In genomic region chr9:133842174-133842573, GRCh38 we compare ENCODE assay signal across 16 cellular contexts.
DNase-seq lines count a peak whose midpoint lies in the region; ATAC-seq, FAIRE-seq and TF ChIP-seq lines count a peak whose summit lies in the region.
"Had no signal": no experiment of that assay in that cellular context is flagged by ENCODE, and none has a peak within 500 bp of the region (broad histone marks: within the 10 kb centered on the region; RNA-seq: fewer than 3 reads in every experiment).

No MANE protein-coding gene starts in this region.

- peak overlapping the region; percentile 2 for H3K4me2 ChIP-seq in skeletal muscle satellite cell (ENCODE audit: low read length)
- H3K4me2 ChIP-seq: PC-9 had no signal

- H3K9ac ChIP-seq in kidney (ENCODE audit: low read length in 2 of 2) (no peak overlapping the region), skeletal muscle satellite cell (ENCODE audit: low read depth, low read length) (no peak overlapping the region)

- H3K4me3 ChIP-seq in kidney (ENCODE audit: low read length in 2 of 2): no peak overlapping the region
- H3K4me3 ChIP-seq in skeletal muscle satellite cell (ENCODE audit: low read length): no peak overlapping the region
- H3K4me3 ChIP-seq: GM12878, PC-9 had no signal

- no peaks in the 10 kb centered on the region for H3K36me3 ChIP-seq in kidney (ENCODE audit: control insufficient read depth in 1 of 2, insufficient read depth in 2 of 2, low read length in 2 of 2)
- H3K36me3 ChIP-seq in skeletal muscle satellite cell (ENCODE audit: insufficient read depth, low read length): no peaks in the 10 kb centered on the region

- H3K4me1 ChIP-seq in kidney (ENCODE audit: control insufficient read depth in 1 of 2, insufficient read depth in 1 of 2, low read depth in 1 of 2, low read length in 2 of 2) (peaks cover 0 to 14% of the 10 kb centered on the region in 2 donors), skeletal muscle satellite cell (ENCODE audit: control insufficient read depth, insufficient read depth, low read length) (peaks cover 25% of the 10 kb centered on the region)

- in situ Hi-C loops in KBM-7 (cut with MboI; ENCODE audit: low pct_unique_long_range_greater_than_20kb, low sequenced_read_pairs): no loop called here

- DNase-seq in NCI-H2196 treated with DMSO at 0.1 percent for 48 hours (lab: John Stamatoyannopoulos, UW; ENCODE audit: unreplicated experiment) (peak; percentile 76), kidney (peak; percentile 72), ureter (ENCODE audit: low spot score) (no peak), KBM-7 (no peak)
- DNase-seq: activated CD8-positive, alpha-beta memory T cell treated with anti-CD3 and anti-CD28 coated beads, Interleukin-2, amount 50 U/mL, for 4 hours; C1 segment of cervical spinal cord; naive B cell; NCI-H226; PC-9; stimulated activated CD4-positive, alpha-beta T cell treated with anti-CD3 and anti-CD28 coated beads, Interleukin-2, amount 100 ng/mL, for 24 hours; SW 1271 had no signal

- intact Hi-C loops in kidney (cut with DNase I): no loop called here

- peak; percentile 35; the same call in 1 of the 2 replicates for TF ChIP-seq RAD21 in Ishikawa (IDR thresholded peaks at IDR 0.05; ENCODE audit: low read depth)

- no peak for TF ChIP-seq CTCF in kidney (IDR thresholded peaks at IDR 0.05; ENCODE audit: borderline replicate concordance, extremely low read depth, insufficient read depth)

- H3K9me3 ChIP-seq in kidney (ENCODE audit: control insufficient read depth in 1 of 2, low read length in 2 of 2) (no peaks in the 10 kb centered on the region), skeletal muscle satellite cell (replicated peaks; ENCODE audit: low read length) (no peaks in the 10 kb centered on the region)

- TF ChIP-seq EP300 in Ishikawa (IDR thresholded peaks at IDR 0.05; ENCODE audit: borderline replicate concordance): no peak

- ATAC-seq in GM19324 (IDR thresholded peaks at IDR 0.05; ENCODE audit: low FRiP score, unreplicated experiment): no peak
- ATAC-seq: activated naive CD4-positive, alpha-beta T cell treated with anti-CD3 and anti-CD28 coated beads, Interleukin-2, amount 50 U/mL, for 72 hours; GM12878 had no signal

- H3K27me3 ChIP-seq in skeletal muscle satellite cell (ENCODE audit: control insufficient read depth, insufficient read depth, low read length): no peaks in the 10 kb centered on the region

- no peak for FAIRE-seq in kidney (lab: Jason Lieb, UNC)
- FAIRE-seq: GM12878 had no signal

- no peak overlapping the region for H3K27ac ChIP-seq in kidney (ENCODE audit: low read depth in 2 of 2, low read length in 2 of 2)
- H3K27ac ChIP-seq: PC-9 had no signal

TF ChIP-seq in Ishikawa, 13 proteins besides CTCF, POLR2A, EP300 and RAD21:
- no peak for TF ChIP-seq CEBPB (IDR thresholded peaks at IDR 0.05)
- TF ChIP-seq ZBTB7A (IDR thresholded peaks at IDR 0.05; ENCODE audit: low read depth): no peak
- TF ChIP-seq TEAD4 (IDR thresholded peaks at IDR 0.05): no peak
- peak; percentile 96 for TF ChIP-seq USF1 (IDR thresholded peaks at IDR 0.05)
- TF ChIP-seq NFIC (IDR thresholded peaks at IDR 0.05): no peak
- TF ChIP-seq MAX (IDR thresholded peaks at IDR 0.05): peak; percentile 85
- no peak for TF ChIP-seq TAF1 (IDR thresholded peaks at IDR 0.05; ENCODE audit: low read depth)
- TF ChIP-seq TCF12 (IDR thresholded peaks at IDR 0.05; ENCODE audit: low read depth): no peak
- no peak for TF ChIP-seq EGR1 (IDR thresholded peaks at IDR 0.05)
- TF ChIP-seq FOXM1 (IDR thresholded peaks at IDR 0.05; ENCODE audit: borderline replicate concordance, low read depth): no peak
- no peak for TF ChIP-seq CREB1 (IDR thresholded peaks at IDR 0.05; ENCODE audit: low read depth)
- TF ChIP-seq REST (IDR thresholded peaks at IDR 0.05; ENCODE audit: low read depth): no peak
- TF ChIP-seq YY1 (IDR thresholded peaks at IDR 0.05; ENCODE audit: low read depth): no peak

Comparison
In these comparisons a context has a peak if more than half of its experiments do, and no peak if none do; other contexts are left out.
1. DNase-seq: peak in NCI-H2196 treated with DMSO at 0.1 percent for 48 hours (single experiment) and kidney (single experiment); none in ureter (single experiment) and KBM-7 (single experiment).